Comparison of ENCODE assay signal across 12 cellular contexts in genomic region chr1:116311756-116312691, GRCh38.
A peak's percentile ranks its signal among the peaks of the same experiment; 100 is the strongest.
DNase-seq lines count a peak whose midpoint lies in the region; ATAC-seq lines count a peak whose summit lies in the region.
"Had no signal": no experiment of that assay in that cellular context is flagged by ENCODE, and none has a peak within 500 bp of the region (broad histone marks: within the 10 kb centered on the region; RNA-seq: fewer than 3 reads in every experiment).

No MANE protein-coding gene starts in this region.

- H3K36me3 Mint-ChIP-seq in activated CD4-positive, alpha-beta memory T cell treated with anti-CD3 and anti-CD28 coated beads, Interleukin-2, amount 10 ng/mL, durations not matched to agents 7 days and 5 days (ENCODE audit: low read depth), result no peaks in the 10 kb centered on the region
- H3K36me3 Mint-ChIP-seq: activated naive CD8-positive, alpha-beta T cell; CD4-positive, alpha-beta memory T cell had no signal

- H3K27me3 Mint-ChIP-seq in activated CD4-positive, alpha-beta memory T cell treated with anti-CD3 and anti-CD28 coated beads, Interleukin-2, amount 10 ng/mL, durations not matched to agents 7 days and 5 days, result no peaks in the 10 kb centered on the region
- H3K27me3 Mint-ChIP-seq: activated naive CD8-positive, alpha-beta T cell; CD4-positive, alpha-beta memory T cell had no signal

- POLR2A ChIA-PET in activated CD4-positive, alpha-beta memory T cell treated with anti-CD3 and anti-CD28 coated beads, Interleukin-2, amount 10 ng/mL, durations not matched to agents 7 days and 5 days (lab: Charles Lee), result no interaction called here

- no peak overlapping the region for H3K27ac Mint-ChIP-seq in activated CD4-positive, alpha-beta memory T cell treated with anti-CD3 and anti-CD28 coated beads, Interleukin-2, amount 10 ng/mL, durations not matched to agents 7 days and 5 days
- H3K27ac Mint-ChIP-seq: activated naive CD8-positive, alpha-beta T cell had no signal

- no peaks in the 10 kb centered on the region for H3K9me3 Mint-ChIP-seq in activated CD4-positive, alpha-beta memory T cell treated with anti-CD3 and anti-CD28 coated beads, Interleukin-2, amount 10 ng/mL, durations not matched to agents 7 days and 5 days
- H3K9me3 Mint-ChIP-seq: CD4-positive, alpha-beta memory T cell had no signal

- peak overlapping the region; percentile 36 for H3K27ac ChIP-seq in epithelial cell of prostate

- CTCF ChIA-PET in activated CD4-positive, alpha-beta memory T cell treated with anti-CD3 and anti-CD28 coated beads, Interleukin-2, amount 10 ng/mL, durations not matched to agents 7 days and 5 days (lab: Charles Lee), result interaction anchor here (1.2 kb wide), 1 partner anchor 173 kb away, joined by 4 read pairs; no protein-coding TSS in a partner anchor

- no peak overlapping the region for H3K4me3 Mint-ChIP-seq in activated CD4-positive, alpha-beta memory T cell treated with anti-CD3 and anti-CD28 coated beads, Interleukin-2, amount 10 ng/mL, durations not matched to agents 7 days and 5 days
- H3K4me3 Mint-ChIP-seq: activated naive CD8-positive, alpha-beta T cell; CD4-positive, alpha-beta memory T cell had no signal

- DNase-seq in DMS53 (lab: John Stamatoyannopoulos, UW) (peak; percentile 73), NCI-H2171 (lab: John Stamatoyannopoulos, UW) (peak; percentile 42), epithelial cell of prostate (ENCODE audit: low read depth, low spot score) (no peak), occipital lobe (lab: John Stamatoyannopoulos, UW) (peak; percentile 15), epidermal melanocyte (ENCODE audit: insufficient read length, low spot score) (no peak)
- no peak for DNase-seq in activated CD4-positive, alpha-beta memory T cell treated with anti-CD3 and anti-CD28 coated beads, Interleukin-2, amount 10 ng/mL, durations not matched to agents 7 days and 5 days
- DNase-seq in activated naive CD4-positive, alpha-beta T cell treated with anti-CD3 and anti-CD28 coated beads, Interleukin-2, amount 50 U/mL, for 16 hours, result no peak
- DNase-seq: activated CD4-positive, alpha-beta T cell treated with anti-CD3 and anti-CD28 coated beads for 4 hours; CD4-positive, alpha-beta memory T cell; HCEC 1CT had no signal

- H3K4me1 Mint-ChIP-seq in activated CD4-positive, alpha-beta memory T cell treated with anti-CD3 and anti-CD28 coated beads, Interleukin-2, amount 10 ng/mL, durations not matched to agents 7 days and 5 days, result no peaks in the 10 kb centered on the region

- no peak for ATAC-seq in GM19463 (IDR thresholded peaks at IDR 0.05; ENCODE audit: unreplicated experiment)

Comparison
In these comparisons a context has a peak if more than half of its experiments do, and no peak if none do; other contexts are left out.
1. DNase-seq: peak in DMS53 (single experiment), NCI-H2171 (single experiment) and occipital lobe (single experiment); none in epithelial cell of prostate (single experiment), activated CD4-positive, alpha-beta memory T cell treated with anti-CD3 and anti-CD28 coated beads, Interleukin-2, amount 10 ng/mL, durations not matched to agents 7 days and 5 days (single experiment), activated naive CD4-positive, alpha-beta T cell treated with anti-CD3 and anti-CD28 coated beads, Interleukin-2, amount 50 U/mL, for 16 hours (single experiment) and epidermal melanocyte (single experiment).